Comparison of ENCODE assay signal across 22 cellular contexts in the genomic region with DNA sequence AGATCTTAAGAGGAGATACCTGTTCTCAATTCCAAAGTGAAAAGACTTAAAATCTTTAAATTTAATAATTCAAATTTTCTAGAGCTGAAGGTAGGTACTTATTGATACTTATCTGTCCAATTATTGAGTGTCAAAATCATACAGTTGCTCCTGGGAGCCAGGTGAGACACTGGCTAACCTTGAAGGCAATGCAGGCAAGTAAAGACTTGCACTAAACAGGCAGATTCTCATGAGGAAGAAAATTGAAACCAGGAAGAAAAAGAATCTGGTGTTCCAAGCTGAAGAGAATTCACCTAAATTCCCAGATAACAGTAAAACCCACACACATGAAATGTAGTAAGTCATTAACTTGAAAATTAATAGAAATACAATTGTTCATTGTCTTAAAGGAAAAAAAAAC. TPM values are rescaled to one million over a fixed set of nuclear protein-coding genes. Genes with fewer than 3 reads are reported as not detected.
"Had no signal": no experiment of that assay in that cellular context is flagged by ENCODE, and none has a peak within 500 bp of the region (broad histone marks: within the 10 kb centered on the region; RNA-seq: fewer than 3 reads in every experiment).

No MANE protein-coding gene starts in this region.

- H3K36me3 ChIP-seq: SJSA1 had no signal

- FAIRE-seq: HepG2 had no signal

- H3K27me3 ChIP-seq: SJSA1 had no signal

- H3K9me3 ChIP-seq: SJSA1 had no signal

- DNase-seq: IMR-90, Karpas-422, KG1, MM.1S, NCI-H1092 treated with DMSO at 0.1 percent for 48 hours, NCI-H1436 treated with DMSO at 0.1 percent for 48 hours, NCI-H1694, NCI-H187 treated with DMSO at 0.1 percent for 48 hours, NCI-H2029 treated with DMSO at 0.1 percent for 48 hours, NCI-H2171, NCI-H226, NCI-H446, NCI-H510A, NCI-H524 treated with DMSO at 0.1 percent for 48 hours, NCI-H69, NCI-H774, Right ventricle myocardium superior, SIG-M5 had no signal

- H3K27ac ChIP-seq: SJSA1, SK-N-MC had no signal

- H3K4me3 ChIP-seq: SJSA1, SK-N-MC had no signal

RNA-seq across cellular contexts. Expression of gene VSIG10L2, which starts 30.3 kb away (rescaled TPM):
- total RNA-seq: HepG2, HT1080, SJSA1 had no signal
- polyA plus RNA-seq: IMR-90 had no signal
